Comparison of ENCODE assay signal across 8 cellular contexts in genomic region chr22:50200333-50201190, GRCh38. TPM values are rescaled to one million over a fixed set of nuclear protein-coding genes. Genes with fewer than 3 reads are reported as not detected.
A peak's percentile ranks its signal among the peaks of the same experiment; 100 is the strongest.
DNase-seq lines count a peak whose midpoint lies in the region; ATAC-seq and TF ChIP-seq lines count a peak whose summit lies in the region.

TSS of gene SELENOO (plus strand) at chr22:50201011. CDS start at chr22:50201037, 26 bp downstream.

- H3K4me1 Mint-ChIP-seq in activated T-helper 17 cell treated with anti-CD3 and anti-CD28 coated beads, Interleukin-2, amount 50 U/mL, for 72 hours = peaks cover 3% of the 10 kb centered on the region
- H3K4me1 Mint-ChIP-seq in natural killer cell = peaks cover 24 to 30% of the 10 kb centered on the region in 2 donors

- H3K9me3 Mint-ChIP-seq in activated T-helper 17 cell treated with anti-CD3 and anti-CD28 coated beads, Interleukin-2, amount 50 U/mL, for 72 hours = no peaks in the 10 kb centered on the region
- H3K9me3 Mint-ChIP-seq in natural killer cell = no peaks in the 10 kb centered on the region

- peak within 1 kb of the TSS; percentile 58 for H3K4me3 ChIP-seq in fibroblast of mammary gland (ENCODE audit: control insufficient read depth, low read depth, low read length)

- H3K36me3 Mint-ChIP-seq in activated T-helper 17 cell treated with anti-CD3 and anti-CD28 coated beads, Interleukin-2, amount 50 U/mL, for 72 hours (ENCODE audit: low read depth) = peaks cover 54% of the 10 kb centered on the region
- H3K36me3 Mint-ChIP-seq in natural killer cell = no peaks in the 10 kb centered on the region

- DNase-seq in DMS 273 (lab: John Stamatoyannopoulos, UW; ENCODE audit: unreplicated experiment) = peak; percentile 90
- peak; percentile 80 for DNase-seq in KBM-7
- DNase-seq in RPMI8226 = peak; percentile 92
- DNase-seq in fibroblast of mammary gland (ENCODE audit: low read depth) = peak; percentile 71
- DNase-seq in natural killer cell = peak; percentile 91
- peak; percentile 75 to 88 (median 84) for DNase-seq in stimulated activated naive CD4-positive, alpha-beta T cell (lab: John Stamatoyannopoulos, UW)

- in situ Hi-C loops in KBM-7 (cut with MboI; ENCODE audit: low pct_unique_long_range_greater_than_20kb, low sequenced_read_pairs) = loop anchor here (10.0 kb wide), 2 partner anchors 46 to 266 kb away; no protein-coding TSS in a partner anchor

- intact Hi-C loops in natural killer cell (cut with micrococcal nuclease) = loop anchor here (1.0 kb wide), 1 partner anchor 10 kb away; no protein-coding TSS in a partner anchor

- no peaks in the 10 kb centered on the region for H3K27me3 Mint-ChIP-seq in activated T-helper 17 cell treated with anti-CD3 and anti-CD28 coated beads, Interleukin-2, amount 50 U/mL, for 72 hours
- H3K27me3 Mint-ChIP-seq in natural killer cell (ENCODE audit: low read depth in 2 of 2) = no peaks in the 10 kb centered on the region

- H3K4me3 Mint-ChIP-seq in activated T-helper 17 cell treated with anti-CD3 and anti-CD28 coated beads, Interleukin-2, amount 50 U/mL, for 72 hours = peak within 1 kb of the TSS; percentile 78
- peak within 1 kb of the TSS; percentile 87 for H3K4me3 Mint-ChIP-seq in natural killer cell

- H3K27ac Mint-ChIP-seq in activated T-helper 17 cell treated with anti-CD3 and anti-CD28 coated beads, Interleukin-2, amount 50 U/mL, for 72 hours = peak within 1 kb of the TSS; percentile 56
- H3K27ac Mint-ChIP-seq in natural killer cell = peak within 1 kb of the TSS; percentile 46 to 65

- peak; percentile 48 for ATAC-seq in GM21526 (IDR thresholded peaks at IDR 0.05; ENCODE audit: low FRiP score, unreplicated experiment)
- peak; percentile 92 for ATAC-seq in activated T-helper 17 cell treated with anti-CD3 and anti-CD28 coated beads, Interleukin-2, amount 50 U/mL, for 72 hours (replicated peaks)
- peak; percentile 91 to 95 (median 93) for ATAC-seq in natural killer cell

- TF ChIP-seq CTCF in fibroblast of mammary gland (conservative IDR thresholded peaks at IDR 0.05; ENCODE audit: control insufficient read depth, insufficient read depth, low read depth, low read length) = no peak
- TF ChIP-seq CTCF in natural killer cell (IDR thresholded peaks at IDR 0.05) = no peak

RNA-seq across cellular contexts. Expression of gene SELENOO, which starts in this region (rescaled TPM):
- 10 to 100 TPM; 16.5 to 26.7 TPM for total RNA-seq in activated T-helper 17 cell treated with anti-CD3 and anti-CD28 coated beads, Interleukin-2, amount 50 U/mL, for 72 hours
- total RNA-seq in natural killer cell = 10 to 100 TPM; 37.3 to 45.2 (median 37.6) TPM

Comparison
In these comparisons a context has a peak if more than half of its experiments do, and no peak if none do; other contexts are left out.
1. Peak in every context shown above with its lines: DNase-seq, ATAC-seq and H3K4me3 ChIP-seq.